Comparison of ENCODE assay signal across 16 cellular contexts in genomic region chr6:79632580-79632979, GRCh38. TPM values are rescaled to one million over a fixed set of nuclear protein-coding genes. Genes with fewer than 3 reads are reported as not detected.
DNase-seq lines count a peak whose midpoint lies in the region; TF ChIP-seq lines count a peak whose summit lies in the region.
"Had no signal": no experiment of that assay in that cellular context is flagged by ENCODE, and none has a peak within 500 bp of the region (broad histone marks: within the 10 kb centered on the region; RNA-seq: fewer than 3 reads in every experiment).

No MANE protein-coding gene starts in this region.

- peaks cover 14% of the 10 kb centered on the region for H3K79me2 ChIP-seq in neural progenitor cell (ENCODE audit: low read depth)

- peak overlapping the region; percentile 84 for H3K4me3 Mint-ChIP-seq in endodermal cell
- H3K4me3 Mint-ChIP-seq in neural progenitor cell, result peak overlapping the region; percentile 90

- no peaks in the 10 kb centered on the region for H3F3A ChIP-seq in neural progenitor cell (ENCODE audit: low read depth)

- H3K9me3 Mint-ChIP-seq in endodermal cell (no peaks in the 10 kb centered on the region), neural progenitor cell (no peaks in the 10 kb centered on the region)
- H3K9me3 Mint-ChIP-seq: stimulated activated effector memory CD8-positive, alpha-beta T cell treated with anti-CD3 and anti-CD28 coated beads, Interleukin-12 subunit alpha, Interleukin-12 subunit beta, amount 100 ng/mL, for 72 hours had no signal

- peak overlapping the region; percentile 82 for H3K4me2 ChIP-seq in neural progenitor cell

- TF ChIP-seq CTCF in GM12865 (IDR thresholded peaks at IDR 0.05; ENCODE audit: insufficient read depth, low read depth, low read length, missing control alignments) (no peak), endodermal cell (conservative IDR thresholded peaks at IDR 0.05) (no peak), neural progenitor cell (IDR thresholded peaks at IDR 0.05) (no peak), GM10266 (IDR thresholded peaks at IDR 0.05; ENCODE audit: control insufficient read depth, insufficient read depth, low read depth, missing control alignments) (no peak)

- H3K36me3 ChIP-seq in endodermal cell (ENCODE audit: control insufficient read depth, insufficient read depth, low read length) (no peaks in the 10 kb centered on the region), neural progenitor cell (no peaks in the 10 kb centered on the region)
- H3K36me3 ChIP-seq: WERI-Rb-1 had no signal

- DNase-seq in GM12865 (ENCODE audit: low read depth) (peak; percentile 23), NCI-H69 (lab: John Stamatoyannopoulos, UW) (peak; percentile 55), endodermal cell (no peak), neural progenitor cell (ENCODE audit: low spot score) (no peak), caudate nucleus (lab: John Stamatoyannopoulos, UW) (no peak), GM10266 (ENCODE audit: extremely low spot score) (no peak), T1000 (lab: John Stamatoyannopoulos, UW) (no peak)
- DNase-seq in stimulated activated CD4-positive, alpha-beta T cell treated with anti-CD3 and anti-CD28 coated beads, Interleukin-2, amount 100 ng/mL, for 48 hours, result no peak
- DNase-seq: activated CD8-positive, alpha-beta memory T cell treated with anti-CD3 and anti-CD28 coated beads, Interleukin-2, amount 50 U/mL, for 48 hours; anterior cingulate cortex; CD4-positive, alpha-beta memory T cell; immature natural killer cell; natural killer cell; WERI-Rb-1 had no signal

- peaks cover 15% of the 10 kb centered on the region for H3K27me3 Mint-ChIP-seq in endodermal cell (ENCODE audit: insufficient read depth)
- no peaks in the 10 kb centered on the region for H3K27me3 Mint-ChIP-seq in neural progenitor cell (ENCODE audit: insufficient read depth, low read depth)

- WGBS in endodermal cell (ENCODE audit: insufficient coverage in 1 of 2, insufficient read length in 1 of 2), 2 experiments, result 60 to 84% methylated on average over 1 to 2 of the region's 2 CpGs

- H3K9ac ChIP-seq in endodermal cell (ENCODE audit: extremely low read depth, low read length, poor library complexity, severe bottlenecking) (no peak overlapping the region), neural progenitor cell (no peak overlapping the region)

- H3K9me3 ChIP-seq in endodermal cell (ENCODE audit: control insufficient read depth, low read length) (no peaks in the 10 kb centered on the region), neural progenitor cell (ENCODE audit: low read depth) (no peaks in the 10 kb centered on the region)

- H3K4me1 ChIP-seq in endodermal cell (ENCODE audit: control insufficient read depth, insufficient read depth, low read length), result no peaks in the 10 kb centered on the region
- H3K4me1 ChIP-seq in neural progenitor cell, result peaks cover 22% of the 10 kb centered on the region

- peaks cover 5% of the 10 kb centered on the region for H4K20me1 ChIP-seq in neural progenitor cell (ENCODE audit: low read depth)

- no peaks in the 10 kb centered on the region for H3K36me3 Mint-ChIP-seq in endodermal cell (ENCODE audit: low read depth)
- H3K36me3 Mint-ChIP-seq in neural progenitor cell, result no peaks in the 10 kb centered on the region
- H3K36me3 Mint-ChIP-seq: CD4-positive, alpha-beta memory T cell; natural killer cell; stimulated activated effector memory CD8-positive, alpha-beta T cell treated with anti-CD3 and anti-CD28 coated beads, Interleukin-12 subunit alpha, Interleukin-12 subunit beta, amount 100 ng/mL, for 72 hours had no signal

- H3K27ac ChIP-seq in endodermal cell (ENCODE audit: low read depth, low read length), result no peak overlapping the region
- H3K27ac ChIP-seq in neural progenitor cell, result no peak overlapping the region
- H3K27ac ChIP-seq in caudate nucleus (ENCODE audit: low read depth, low read length), result no peak overlapping the region
- H3K27ac ChIP-seq: RWPE1, WERI-Rb-1 had no signal

- H3K27me3 ChIP-seq in endodermal cell (ENCODE audit: control insufficient read depth, insufficient read depth, low read length, poor library complexity, severe bottlenecking), result no peaks in the 10 kb centered on the region
- H3K27me3 ChIP-seq in neural progenitor cell, result peaks cover 26% of the 10 kb centered on the region

- H3K4me1 Mint-ChIP-seq in endodermal cell, result peaks cover 20% of the 10 kb centered on the region
- peaks cover 23% of the 10 kb centered on the region for H3K4me1 Mint-ChIP-seq in neural progenitor cell

- no peak overlapping the region for H3K4me3 ChIP-seq in GM12865 (ENCODE audit: low read depth, low read length)
- H3K4me3 ChIP-seq in endodermal cell (ENCODE audit: low read length), result peak overlapping the region; percentile 94
- H3K4me3 ChIP-seq in neural progenitor cell, result peak overlapping the region; percentile 81

- no peak overlapping the region for H2AFZ ChIP-seq in neural progenitor cell (replicated peaks)

- H3K27ac Mint-ChIP-seq in endodermal cell (no peak overlapping the region), neural progenitor cell (no peak overlapping the region)
- H3K27ac Mint-ChIP-seq: CD4-positive, alpha-beta memory T cell; immature natural killer cell; natural killer cell; stimulated activated effector memory CD8-positive, alpha-beta T cell treated with anti-CD3 and anti-CD28 coated beads, Interleukin-12 subunit alpha, Interleukin-12 subunit beta, amount 100 ng/mL, for 72 hours had no signal

RNA-seq across cellular contexts. Expression of gene SH3BGRL2, which starts 1.5 kb away (rescaled TPM):
- 10 to 100 TPM; 24.3 to 40.1 TPM for total RNA-seq in endodermal cell
- 15.8 TPM for polyA plus RNA-seq in endodermal cell (2013, experiment 1 of 2)
- polyA plus RNA-seq in endodermal cell (2013, experiment 2 of 2), result 15.9 TPM
- 30.7 and 47.0 TPM in 2 replicates for total RNA-seq in neural progenitor cell (ENCODE audit: low replicate concordance)

Comparison
In these comparisons a context has a peak if more than half of its experiments do, and no peak if none do; other contexts are left out.
1. DNase-seq: peak in GM12865 (single experiment) and NCI-H69 (single experiment); none in endodermal cell (single experiment), neural progenitor cell (single experiment), caudate nucleus (0 of 61), GM10266 (single experiment), stimulated activated CD4-positive, alpha-beta T cell treated with anti-CD3 and anti-CD28 coated beads, Interleukin-2, amount 100 ng/mL, for 48 hours (0 of 2) and T1000 (single experiment).